In genomic region chr13:50187352-50188029, GRCh38 we compare ENCODE assay signal across 1 cellular context.
TF ChIP-seq lines count a peak whose summit lies in the region.

No MANE protein-coding gene starts in this region.

TF ChIP-seq in GM23338, 12 proteins besides CTCF, POLR2A, EP300 and RAD21 (continued from another document):
- TF ChIP-seq ZNF462 (CRISPR knock-in tag; IDR thresholded peaks at IDR 0.05), result no peak
- no peak for TF ChIP-seq STAT1 (IDR thresholded peaks at IDR 0.05; ENCODE audit: unreplicated experiment)
- no peak for TF ChIP-seq POLR2AphosphoS5 (IDR thresholded peaks at IDR 0.05; ENCODE audit: low read depth)
